In the genomic region with DNA sequence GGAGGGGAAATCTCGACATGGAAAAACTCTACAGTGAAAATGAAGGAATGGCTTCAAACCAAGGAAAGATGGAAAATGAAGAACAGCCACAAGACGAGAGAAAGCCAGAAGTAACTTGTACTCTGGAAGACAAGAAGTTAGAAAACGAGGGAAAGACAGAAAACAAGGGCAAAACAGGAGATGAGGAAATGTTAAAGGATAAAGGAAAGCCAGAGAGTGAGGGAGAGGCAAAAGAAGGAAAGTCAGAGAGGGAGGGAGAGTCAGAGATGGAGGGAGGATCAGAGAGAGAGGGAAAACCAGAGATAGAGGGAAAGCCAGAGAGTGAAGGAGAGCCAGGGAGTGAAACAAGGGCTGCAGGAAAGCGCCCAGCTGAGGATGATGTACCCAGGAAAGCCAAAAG, we compare ENCODE assay signal across 9 cellular contexts. TPM values are rescaled to one million over a fixed set of nuclear protein-coding genes. Genes with fewer than 3 reads are reported as not detected.
DNase-seq lines count a peak whose midpoint lies in the region; ATAC-seq and TF ChIP-seq lines count a peak whose summit lies in the region.
"Had no signal": no experiment of that assay in that cellular context is flagged by ENCODE, and none has a peak within 500 bp of the region (broad histone marks: within the 10 kb centered on the region; RNA-seq: fewer than 3 reads in every experiment).

No MANE protein-coding gene starts in this region.

- H3K27me3 Mint-ChIP-seq in CD4-positive, alpha-beta T cell = peaks cover 3% of the 10 kb centered on the region
- no peaks in the 10 kb centered on the region for H3K27me3 Mint-ChIP-seq in progenitor cell of endocrine pancreas

- H4K20me1 ChIP-seq in MM.1S (ENCODE audit: insufficient read depth, low read length) = no peaks in the 10 kb centered on the region

- no TSS peak for BruUV-seq in Panc1 (replicated peaks; lab: Mats Ljungman, UMichigan)

- no peak for TF ChIP-seq POLR2A in esophagus squamous epithelium (IDR thresholded peaks at IDR 0.05)
- TF ChIP-seq POLR2A in erythroblast (IDR thresholded peaks at IDR 0.05; ENCODE audit: low read length) = no peak

- no peaks in the 10 kb centered on the region for H3K9me2 ChIP-seq in MM.1S (replicated peaks; ENCODE audit: insufficient read depth, low read length)

- H3K36me3 ChIP-seq in Panc1 (ENCODE audit: control insufficient read depth, insufficient read depth, low read length) = peaks cover 6% of the 10 kb centered on the region
- H3K36me3 ChIP-seq in esophagus squamous epithelium = no peaks in the 10 kb centered on the region
- H3K36me3 ChIP-seq in MM.1S (replicated peaks; ENCODE audit: insufficient read depth, low read length) = no peaks in the 10 kb centered on the region

- H3K4me1 ChIP-seq in Panc1 (ENCODE audit: control insufficient read depth, insufficient read depth, low read length) = peaks cover 10% of the 10 kb centered on the region
- peaks cover 0 to 11% (median 0%) of the 10 kb centered on the region in 3 donors for H3K4me1 ChIP-seq in esophagus squamous epithelium
- H3K4me1 ChIP-seq in MM.1S (ENCODE audit: low read length) = no peaks in the 10 kb centered on the region

- in situ Hi-C loops in Panc1 (cut with HindIII; ENCODE audit: low pct_unique_long_range_greater_than_20kb, low sequenced_read_pairs) = no loop called here

- peaks cover 4% of the 10 kb centered on the region; the same call in 1 of the 2 replicates for H3K79me2 ChIP-seq in MM.1S (ENCODE audit: low read length)

- DNase-seq in CD4-positive, alpha-beta T cell = no peak
- DNase-seq in Panc1 (ENCODE audit: low read depth, low spot score) (no peak), esophagus squamous epithelium (lab: John Stamatoyannopoulos, UW) (no peak), progenitor cell of endocrine pancreas (ENCODE audit: low spot score, unreplicated experiment) (no peak), MM.1S (no peak), activated gamma-delta T cell treated with Interleukin-2 at 50 U/mL for 16 hours (no peak), erythroblast (lab: John Stamatoyannopoulos, UW) (no peak), Ammon's horn (ENCODE audit: low spot score) (no peak)
- DNase-seq: cerebellar nuclear complex had no signal

- H3K9me3 Mint-ChIP-seq in CD4-positive, alpha-beta T cell = no peaks in the 10 kb centered on the region
- peaks cover 17% of the 10 kb centered on the region for H3K9me3 Mint-ChIP-seq in progenitor cell of endocrine pancreas (ENCODE audit: low read depth)

- H3K36me3 Mint-ChIP-seq in CD4-positive, alpha-beta T cell (ENCODE audit: low read depth) = no peaks in the 10 kb centered on the region
- peaks cover 8% of the 10 kb centered on the region for H3K36me3 Mint-ChIP-seq in progenitor cell of endocrine pancreas (ENCODE audit: insufficient read depth)

- POLR2A ChIA-PET in CD4-positive, alpha-beta T cell (lab: Charles Lee) = no interaction called here
- POLR2A ChIA-PET in Panc1 (lab: Charles Lee) = no interaction called here

- H3K27me3 ChIP-seq in CD4-positive, alpha-beta T cell (ENCODE audit: control insufficient read depth, insufficient read depth, low read length) = no peaks in the 10 kb centered on the region
- H3K27me3 ChIP-seq in Panc1 (ENCODE audit: control insufficient read depth, insufficient read depth, low read length) (no peaks in the 10 kb centered on the region), esophagus squamous epithelium (no peaks in the 10 kb centered on the region), MM.1S (replicated peaks; ENCODE audit: insufficient read depth, low read length) (no peaks in the 10 kb centered on the region)

- H3K9ac ChIP-seq in MM.1S (ENCODE audit: low read length) = no peak overlapping the region

- no peak for TF ChIP-seq CTCF in CD4-positive, alpha-beta T cell (IDR thresholded peaks at IDR 0.05)
- TF ChIP-seq CTCF in Panc1 (IDR thresholded peaks at IDR 0.05) = no peak
- no peak for TF ChIP-seq CTCF in esophagus squamous epithelium (IDR thresholded peaks at IDR 0.05)
- no peak for TF ChIP-seq CTCF in progenitor cell of endocrine pancreas (IDR thresholded peaks at IDR 0.05; ENCODE audit: unreplicated experiment)
- no peak for TF ChIP-seq CTCF in MM.1S (IDR thresholded peaks at IDR 0.05; ENCODE audit: low read length)

- 45 to 69% methylated on average over 3 to 4 of the region's 4 CpGs for WGBS in esophagus squamous epithelium, 2 donors

- CTCF ChIA-PET in CD4-positive, alpha-beta T cell (lab: Charles Lee) = no interaction called here
- CTCF ChIA-PET in Panc1 (lab: Charles Lee) = no interaction called here

- no peak overlapping the region for H3K4me2 ChIP-seq in MM.1S (ENCODE audit: low read depth, low read length)

- no peaks in the 10 kb centered on the region for H3F3A ChIP-seq in MM.1S (ENCODE audit: insufficient read depth, low read length)

- intact Hi-C loops in CD4-positive, alpha-beta T cell (cut with DNase I, micrococcal nuclease) = no loop called here
- intact Hi-C loops in Panc1 (cut with micrococcal nuclease; ENCODE audit: unreplicated experiment) = no loop called here
- intact Hi-C loops in esophagus squamous epithelium (cut with DNase I) = no loop called here

- no peak for ATAC-seq in CD4-positive, alpha-beta T cell (ENCODE audit: poor library complexity)
- ATAC-seq in Panc1 = no peak

- H3K4me3 Mint-ChIP-seq in CD4-positive, alpha-beta T cell = peak overlapping the region; percentile 90
- H3K4me3 Mint-ChIP-seq in progenitor cell of endocrine pancreas (ENCODE audit: low read depth) = peak overlapping the region; percentile 92

- no peak overlapping the region for H2AFZ ChIP-seq in MM.1S (ENCODE audit: low read length)

- H3K27ac ChIP-seq in CD4-positive, alpha-beta T cell (ENCODE audit: low read depth, low read length) = no peak overlapping the region
- H3K27ac ChIP-seq in Panc1 (ENCODE audit: low read length) (peak overlapping the region; percentile 89), esophagus squamous epithelium (peak overlapping the region; percentile 84 to 90 (median 88)), MM.1S (ENCODE audit: low read length) (no peak overlapping the region)

- H3K9me3 ChIP-seq in CD4-positive, alpha-beta T cell (ENCODE audit: control insufficient read depth, low read length) = no peaks in the 10 kb centered on the region
- H3K9me3 ChIP-seq in Panc1 (ENCODE audit: control insufficient read depth, insufficient read depth, low read depth, low read length) (no peaks in the 10 kb centered on the region), esophagus squamous epithelium (peaks cover 0 to 10% (median 0%) of the 10 kb centered on the region in 3 donors), MM.1S (replicated peaks; ENCODE audit: insufficient read depth, low read length) (no peaks in the 10 kb centered on the region)

- peak overlapping the region; percentile 49 for H3K27ac Mint-ChIP-seq in CD4-positive, alpha-beta T cell
- no peak overlapping the region for H3K27ac Mint-ChIP-seq in progenitor cell of endocrine pancreas

- H3K4me3 ChIP-seq in Panc1 (ENCODE audit: low read depth in 2 of 2, low read length in 2 of 2) (peak overlapping the region; percentile 81), esophagus squamous epithelium (peak overlapping the region; percentile 49 to 73 (median 66)), MM.1S (ENCODE audit: low read length) (no peak overlapping the region)

- H3K4me1 Mint-ChIP-seq in CD4-positive, alpha-beta T cell (ENCODE audit: low read depth) = peaks cover 16% of the 10 kb centered on the region
- peaks cover 5% of the 10 kb centered on the region for H3K4me1 Mint-ChIP-seq in progenitor cell of endocrine pancreas (ENCODE audit: low read depth)

RNA-seq across cellular contexts. Expression of gene TCEAL4, which starts 1.3 kb away (rescaled TPM):
- total RNA-seq in CD4-positive, alpha-beta T cell = 10 to 100 TPM; 10.5 to 11.1 TPM
- total RNA-seq in Panc1 (2021; ENCODE audit: unreplicated experiment) (84.1 TPM), esophagus squamous epithelium (100 to 1,000 TPM in 1 of 4 donors, 10 to 100 TPM in 2, 1 to 10 TPM in 1; 9.8 to 143 (median 36.8) TPM), progenitor cell of endocrine pancreas (67.4 and 72.3 TPM in 2 replicates)
- polyA plus RNA-seq in Panc1 (2012; ENCODE audit: insufficient read length) = 136 TPM

RNA-seq across cellular contexts. Expression of gene TCEAL3, which starts 21.1 kb away (rescaled TPM):
- total RNA-seq in CD4-positive, alpha-beta T cell = 1 to 10 TPM; 5.0 to 5.8 TPM
- total RNA-seq in Panc1 (2021; ENCODE audit: unreplicated experiment) (23.8 TPM), esophagus squamous epithelium (10 to 100 TPM in 2 of 4 donors, 1 to 10 TPM in 2; 2.8 to 38.3 (median 11.3) TPM), progenitor cell of endocrine pancreas (14.4 and 15.1 TPM in 2 replicates)
- polyA plus RNA-seq in Panc1 (2012; ENCODE audit: insufficient read length) = 57.0 TPM

RNA-seq across cellular contexts. Expression of gene TCEAL1, which starts 42.1 kb away (rescaled TPM):
- total RNA-seq in CD4-positive, alpha-beta T cell = 1 to 10 TPM; 4.0 to 4.9 TPM
- 31.7 TPM for total RNA-seq in Panc1 (2021; ENCODE audit: unreplicated experiment)
- 24.0 TPM for polyA plus RNA-seq in Panc1 (2012; ENCODE audit: insufficient read length)
- total RNA-seq in esophagus squamous epithelium = 10 to 100 TPM; 10.9 to 89.6 (median 25.7) TPM
- total RNA-seq in progenitor cell of endocrine pancreas = 18.9 and 21.5 TPM in 2 replicates

Comparison
In these comparisons a context has a peak if more than half of its experiments do, and no peak if none do; other contexts are left out.
1. H3K27ac ChIP-seq: peak in Panc1 (single experiment) and esophagus squamous epithelium (4 of 4); none in CD4-positive, alpha-beta T cell (single experiment) and MM.1S (single experiment).